9 cellular contexts compared by ENCODE assay signal in the genomic region with DNA sequence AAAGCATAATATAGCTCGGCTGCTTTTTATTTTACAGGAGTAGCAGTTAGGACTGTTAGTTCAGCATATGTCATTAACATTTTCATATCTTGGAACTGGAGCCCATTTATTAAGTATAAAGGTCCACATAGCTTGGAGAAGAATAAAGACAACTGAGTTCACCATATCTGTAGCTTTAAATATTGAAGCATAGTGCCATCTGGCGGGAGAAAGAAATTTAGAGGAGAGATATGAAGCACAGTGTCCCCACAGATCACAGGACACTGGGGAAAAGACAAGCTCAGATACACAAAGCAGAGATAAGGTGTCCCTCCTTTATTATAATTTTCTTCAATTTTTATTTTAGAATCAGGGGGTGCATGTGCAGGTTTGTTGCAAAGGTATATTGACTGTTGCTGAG.
DNase-seq lines count a peak whose midpoint lies in the region; ATAC-seq and TF ChIP-seq lines count a peak whose summit lies in the region.
"Had no signal": no experiment of that assay in that cellular context is flagged by ENCODE, and none has a peak within 500 bp of the region (broad histone marks: within the 10 kb centered on the region; RNA-seq: fewer than 3 reads in every experiment).

No MANE protein-coding gene starts in this region.

- H3K4me3 ChIP-seq in RWPE2 (ENCODE audit: severe bottlenecking) (no peak overlapping the region), fibroblast of pulmonary artery (replicated peaks; ENCODE audit: low read depth, low read length) (no peak overlapping the region)

- H3K9me3 Mint-ChIP-seq in progenitor cell of endocrine pancreas (ENCODE audit: low read depth): no peaks in the 10 kb centered on the region
- H3K9me3 Mint-ChIP-seq: IgD-negative memory B cell had no signal

- H3K27ac ChIP-seq in RWPE2 (ENCODE audit: poor library complexity, severe bottlenecking): no peak overlapping the region

- H3K27me3 ChIP-seq in RWPE2 (ENCODE audit: insufficient read depth, poor library complexity, severe bottlenecking): no peaks in the 10 kb centered on the region

- H3K4me3 Mint-ChIP-seq in progenitor cell of endocrine pancreas (ENCODE audit: low read depth): no peak overlapping the region
- H3K4me3 Mint-ChIP-seq: IgD-negative memory B cell had no signal

- ATAC-seq in GM19023 (IDR thresholded peaks at IDR 0.05; ENCODE audit: unreplicated experiment) (peak; percentile 82), RWPE2 (ENCODE audit: low read depth) (peak; percentile 66; the same call in 1 of the 3 replicates), GM18861 (IDR thresholded peaks at IDR 0.05; ENCODE audit: unreplicated experiment) (no peak), GM19035 (IDR thresholded peaks at IDR 0.05; ENCODE audit: unreplicated experiment) (no peak)

- H3K27ac Mint-ChIP-seq in progenitor cell of endocrine pancreas: no peak overlapping the region
- H3K27ac Mint-ChIP-seq: IgD-negative memory B cell had no signal

- no peaks in the 10 kb centered on the region for H3K36me3 ChIP-seq in RWPE2 (ENCODE audit: low read depth)

- H3K4me1 Mint-ChIP-seq in progenitor cell of endocrine pancreas (ENCODE audit: low read depth): peaks cover 3% of the 10 kb centered on the region
- H3K4me1 Mint-ChIP-seq: IgD-negative memory B cell had no signal

- no peaks in the 10 kb centered on the region for H3K27me3 Mint-ChIP-seq in progenitor cell of endocrine pancreas

- H3K36me3 Mint-ChIP-seq in progenitor cell of endocrine pancreas (ENCODE audit: insufficient read depth): no peaks in the 10 kb centered on the region
- H3K36me3 Mint-ChIP-seq: IgD-negative memory B cell had no signal

- H3K4me1 ChIP-seq in RWPE2 (ENCODE audit: insufficient read depth, poor library complexity, severe bottlenecking): no peaks in the 10 kb centered on the region

- H3K9me3 ChIP-seq in RWPE2 (ENCODE audit: severe bottlenecking): no peaks in the 10 kb centered on the region

- DNase-seq in COR-L47 (lab: John Stamatoyannopoulos, UW) (peak; percentile 72), KG1 (lab: John Stamatoyannopoulos, UW) (peak; percentile 1), RWPE2 (ENCODE audit: low spot score) (no peak), fibroblast of pulmonary artery (ENCODE audit: low read depth) (peak; percentile 57), progenitor cell of endocrine pancreas (ENCODE audit: low spot score, unreplicated experiment) (no peak)

- TF ChIP-seq CTCF in RWPE2 (IDR thresholded peaks at IDR 0.05; ENCODE audit: poor library complexity, severe bottlenecking) (peak; percentile 64), fibroblast of pulmonary artery (IDR thresholded peaks at IDR 0.05; ENCODE audit: low read length, missing control alignments) (peak; percentile 56), progenitor cell of endocrine pancreas (IDR thresholded peaks at IDR 0.05; ENCODE audit: unreplicated experiment) (peak; percentile 67)

Comparison
In these comparisons a context has a peak if more than half of its experiments do, and no peak if none do; other contexts are left out.
1. DNase-seq: peak in COR-L47 (single experiment), KG1 (single experiment) and fibroblast of pulmonary artery (single experiment); none in RWPE2 (single experiment) and progenitor cell of endocrine pancreas (single experiment).
2. ATAC-seq: peak in GM19023 (single experiment) and RWPE2 (single experiment); none in GM18861 (single experiment) and GM19035 (single experiment).
3. Peak in every context shown above with its lines, with median percentiles within 50 percentile points of each other: CTCF ChIP-seq.